In the genomic region with DNA sequence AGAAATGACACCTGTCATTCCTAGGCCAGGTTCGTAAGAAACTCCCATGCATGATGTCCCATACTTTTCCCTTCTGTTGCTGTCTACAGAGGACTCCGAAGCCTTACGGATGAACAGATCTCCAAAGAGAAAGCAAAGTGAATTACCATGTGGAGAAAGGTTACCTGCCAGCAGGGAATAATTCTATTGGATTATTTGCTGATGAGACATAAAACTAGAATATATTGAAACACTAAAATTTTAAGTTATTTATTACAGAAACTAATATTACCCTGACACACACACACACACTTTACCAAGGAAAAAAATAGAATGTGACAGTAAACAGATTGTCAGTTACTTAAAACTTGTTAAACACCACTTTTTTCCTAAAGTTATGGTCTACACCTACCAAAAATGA, we compare ENCODE assay signal across 33 cellular contexts.
"Had no signal": no experiment of that assay in that cellular context is flagged by ENCODE, and none has a peak within 500 bp of the region (broad histone marks: within the 10 kb centered on the region; RNA-seq: fewer than 3 reads in every experiment).

No MANE protein-coding gene starts in this region.

- H3K27me3 ChIP-seq: adrenal gland, ascending aorta, body of pancreas, brain microvascular endothelial cell, breast epithelium, cardiac muscle cell had no signal

- H3K9me3 ChIP-seq: adrenal gland, ascending aorta, body of pancreas, breast epithelium had no signal

- H3K27ac ChIP-seq: adrenal gland, ascending aorta, body of pancreas, brain microvascular endothelial cell, breast epithelium, cardiac muscle cell had no signal

- H3K4me1 ChIP-seq: adrenal gland, ascending aorta, body of pancreas, breast epithelium had no signal

- H3K36me3 ChIP-seq: adrenal gland, ascending aorta, brain microvascular endothelial cell, breast epithelium, cardiac muscle cell had no signal

- ATAC-seq: activated naive CD4-positive, alpha-beta T cell treated with anti-CD3 and anti-CD28 coated beads, Interleukin-2, amount 50 U/mL, for 72 hours; activated naive CD8-positive, alpha-beta T cell treated with anti-CD3 and anti-CD28 coated beads, Interleukin-2, amount 50 U/mL, for 24 hours; activated T-cell treated with anti-CD3 and anti-CD28 coated beads, Interleukin-2, amount 50 U/mL, for 4 hours; activated T-cell treated with anti-CD3 and anti-CD28 coated beads, Interleukin-2, amount 50 U/mL, for 72 hours; activated T-helper 17 cell treated with anti-CD3 and anti-CD28 coated beads, Interleukin-2, amount 50 U/mL, for 72 hours; body of pancreas had no signal

- H3K4me3 ChIP-seq: adrenal gland, ascending aorta, body of pancreas, breast epithelium, cardiac muscle cell had no signal

- FAIRE-seq: astrocyte, bronchial epithelial cell had no signal

- DNase-seq: activated effector memory CD4-positive, alpha-beta T cell treated with anti-CD3 and anti-CD28 coated beads, Interleukin-2, amount 50 U/mL, for 16 hours; activated effector memory CD4-positive, alpha-beta T cell treated with Interleukin-2 at 50 U/mL for 16 hours; activated gamma-delta T cell; activated gamma-delta T cell treated with Interleukin-2 at 50 U/mL for 16 hours; activated naive CD4-positive, alpha-beta T cell; activated naive CD4-positive, alpha-beta T cell treated with anti-CD3 and anti-CD28 coated beads for 36 hours; activated naive CD4-positive, alpha-beta T cell treated with anti-CD3 and anti-CD28 coated beads, Interleukin-2, amount 10 ng/mL, durations not matched to agents 7 days and 5 days; activated naive CD4-positive, alpha-beta T cell treated with anti-CD3 and anti-CD28 coated beads, Interleukin-2, amount 50 U/mL, for 16 hours; activated naive CD4-positive, alpha-beta T cell treated with Interleukin-2 at 50 U/mL for 16 hours; activated naive CD8-positive, alpha-beta T cell treated with anti-CD3 and anti-CD28 coated beads for 36 hours; activated naive CD8-positive, alpha-beta T cell treated with anti-CD3 and anti-CD28 coated beads, Interleukin-2, amount 10 ng/mL, durations not matched to agents 7 days and 5 days; activated naive CD8-positive, alpha-beta T cell treated with anti-CD3 and anti-CD28 coated beads, Interleukin-2, amount 50 U/mL, for 24 hours; activated T-cell treated with anti-CD3 and anti-CD28 coated beads, Interleukin-2, amount 50 U/mL, for 24 hours; activated T-cell treated with anti-CD3 and anti-CD28 coated beads, Interleukin-2, amount 50 U/mL, for 4 hours; activated T-cell treated with anti-CD3 and anti-CD28 coated beads, Interleukin-2, amount 50 U/mL, for 48 hours; activated T-cell treated with anti-CD3 and anti-CD28 coated beads, Interleukin-2, amount 50 U/mL, for 72 hours; adrenal gland; amniotic stem cell; amygdala; anterior cingulate cortex; aorta; body of pancreas; brain microvascular endothelial cell; caudate nucleus; central memory CD4-positive, alpha-beta T cell; cerebellar nuclear complex had no signal
